32 cellular contexts compared by ENCODE assay signal in the genomic region with DNA sequence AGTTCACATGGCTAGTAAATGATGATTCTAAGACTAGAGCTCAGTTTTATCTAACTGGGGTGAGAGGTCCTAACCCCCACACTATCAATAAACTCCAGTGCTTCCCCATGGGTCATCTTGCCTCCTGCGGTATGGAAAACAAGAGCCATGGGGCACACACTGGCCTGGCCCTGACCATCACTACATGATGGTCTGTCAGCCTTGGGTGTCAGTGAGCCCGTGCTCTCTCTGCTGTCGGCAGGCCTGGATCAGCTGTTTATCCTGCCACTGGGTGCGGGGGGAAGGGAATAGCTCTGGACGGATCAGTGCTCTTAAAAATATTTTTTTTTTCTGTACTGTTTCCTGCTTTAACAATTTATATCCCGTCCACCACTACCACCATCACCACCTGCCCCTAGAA.
"Had no signal": no experiment of that assay in that cellular context is flagged by ENCODE, and none has a peak within 500 bp of the region (broad histone marks: within the 10 kb centered on the region; RNA-seq: fewer than 3 reads in every experiment).

No MANE protein-coding gene starts in this region.

- ATAC-seq: activated CD4-positive, alpha-beta T cell treated with anti-CD3 and anti-CD28 coated beads for 36 hours; activated naive CD4-positive, alpha-beta T cell treated with anti-CD3 and anti-CD28 coated beads, Interleukin-2, amount 50 U/mL, for 72 hours; activated T-cell treated with anti-CD3 and anti-CD28 coated beads, Interleukin-2, amount 50 U/mL, for 72 hours; gastroesophageal sphincter; T-helper 17 cell had no signal

- DNase-seq: activated CD4-positive, alpha-beta memory T cell treated with anti-CD3 and anti-CD28 coated beads for 36 hours; activated CD4-positive, alpha-beta T cell treated with anti-CD3 and anti-CD28 coated beads for 36 hours; activated CD4-positive, alpha-beta T cell treated with anti-CD3 and anti-CD28 coated beads, Interleukin-2, amount 10 ng/mL, durations not matched to agents 24 days and 14 days; activated CD4-positive, CD25-positive, alpha-beta regulatory T cell; activated CD4-positive, CD25-positive, alpha-beta regulatory T cell treated with anti-CD3 and anti-CD28 coated beads, Interleukin-2, amount 50 U/mL, for 72 hours; activated CD8-positive, alpha-beta memory T cell treated with anti-CD3 and anti-CD28 coated beads, Interleukin-2, amount 50 U/mL, for 48 hours; activated gamma-delta T cell; activated naive CD4-positive, alpha-beta T cell; activated naive CD4-positive, alpha-beta T cell treated with anti-CD3 and anti-CD28 coated beads, Interleukin-2, amount 10 ng/mL, durations not matched to agents 7 days and 5 days; activated naive CD8-positive, alpha-beta T cell treated with anti-CD3 and anti-CD28 coated beads, Interleukin-2, amount 10 ng/mL, durations not matched to agents 7 days and 5 days; activated T-cell treated with anti-CD3 and anti-CD28 coated beads for 4 hours; activated T-cell treated with anti-CD3 and anti-CD28 coated beads, Interleukin-2, amount 50 U/mL, for 24 hours; activated T-cell treated with anti-CD3 and anti-CD28 coated beads, Interleukin-2, amount 50 U/mL, for 72 hours; central memory CD4-positive, alpha-beta T cell; cerebellar nuclear complex; colonic mucosa; effector CD8-positive, alpha-beta T cell; esophagus squamous epithelium; foreskin melanocyte; head of caudate nucleus; T-helper 1 cell; T-helper 17 cell; T1000; WERI-Rb-1 had no signal

- H3K36me3 ChIP-seq: ascending aorta, breast epithelium, cardiac muscle cell, colonic mucosa, esophagus squamous epithelium, gastroesophageal sphincter, WERI-Rb-1 had no signal

- H3K9me3 ChIP-seq: ascending aorta, breast epithelium, colonic mucosa, esophagus squamous epithelium, gastroesophageal sphincter had no signal

- H3K27me3 ChIP-seq: ascending aorta, breast epithelium, cardiac muscle cell, colonic mucosa, esophagus squamous epithelium, gastroesophageal sphincter had no signal

- H3K4me1 ChIP-seq: ascending aorta, breast epithelium, colonic mucosa had no signal

- H3K4me3 ChIP-seq: ascending aorta, breast epithelium, cardiac muscle cell, colonic mucosa, esophagus squamous epithelium, gastroesophageal sphincter had no signal

- H3K27ac ChIP-seq: ascending aorta, breast epithelium, cardiac muscle cell, colonic mucosa, epithelial cell of prostate, esophagus squamous epithelium, gastroesophageal sphincter, WERI-Rb-1 had no signal

- FAIRE-seq: endometrium, endothelial cell of umbilical vein had no signal
